In genomic region chr9:117019242-117019641, GRCh38 we compare ENCODE assay signal across 21 cellular contexts.
A peak's percentile ranks its signal among the peaks of the same experiment; 100 is the strongest.
DNase-seq lines count a peak whose midpoint lies in the region; ATAC-seq and TF ChIP-seq lines count a peak whose summit lies in the region.
"Had no signal": no experiment of that assay in that cellular context is flagged by ENCODE, and none has a peak within 500 bp of the region (broad histone marks: within the 10 kb centered on the region; RNA-seq: fewer than 3 reads in every experiment).

No MANE protein-coding gene starts in this region.

- WGBS in SK-N-SH (ENCODE audit: low lambda C conversion rate), result 8% methylated on average over 4 of the region's 4 CpGs

- no peak for TF ChIP-seq CTCF in SK-N-SH (IDR thresholded peaks at IDR 0.05)

- H2AFZ ChIP-seq in SK-N-SH (ENCODE audit: low read depth), result no peak overlapping the region

- POLR2A ChIA-PET in SK-N-SH (lab: Yijun Ruan, JAX), result no interaction called here

- H3K79me2 ChIP-seq in SK-N-SH (ENCODE audit: insufficient read depth), result no peaks in the 10 kb centered on the region

- H3K9me3 ChIP-seq in SK-N-SH, result no peaks in the 10 kb centered on the region
- H3K9me3 ChIP-seq in SJCRH30 (replicated peaks), result 0 out of 2 replicates have a peak, but pooled peaks cover 3% of the 10 kb centered on the region
- H3K9me3 ChIP-seq: BE2C, BLaER1 had no signal

- ATAC-seq in SK-N-SH treated with all-trans-retinoic acid at 6 μM for 48 hours, result no peak
- ATAC-seq: GM12878 had no signal

- CTCF ChIA-PET in SK-N-SH (lab: Yijun Ruan, JAX), result interaction anchor here (0.6 to 1.5 kb wide), 4 partner anchors 21 to 282 kb away, joined by 3 to 5 read pairs (median 4); no protein-coding TSS in a partner anchor

- DNase-seq in SK-N-SH, result no peak
- DNase-seq in NCI-H1417 treated with DMSO at 0.1 percent for 48 hours (lab: John Stamatoyannopoulos, UW), result peak; percentile 78
- DNase-seq in NCI-H2081 treated with DMSO at 0.1 percent for 48 hours (lab: John Stamatoyannopoulos, UW), result peak; percentile 62
- DNase-seq in SJCRH30, result peak; percentile 39 to 67
- no peak for DNase-seq in foreskin melanocyte
- DNase-seq in DMS53 treated with DMSO at 0.1 percent for 48 hours (lab: John Stamatoyannopoulos, UW; ENCODE audit: unreplicated experiment), result no peak
- no peak for DNase-seq in GDM1 (lab: John Stamatoyannopoulos, UW)
- DNase-seq: 8988T; ACHN; BE2C; C1 segment of cervical spinal cord; CD4-positive, alpha-beta memory T cell; CD4-positive, CD25-positive, alpha-beta regulatory T cell; CD8-positive, alpha-beta memory T cell; COR-L47; DMS 273 treated with DMSO at 0.1 percent for 48 hours; DMS153; DMS79 treated with DMSO at 0.1 percent for 48 hours had no signal

- no peak overlapping the region for H3K4me3 ChIP-seq in SK-N-SH (ENCODE audit: low read depth in 2 of 2, low read length in 1 of 2)
- no peak overlapping the region for H3K4me3 ChIP-seq in SJCRH30
- H3K4me3 ChIP-seq: BLaER1, GM12878 had no signal

- no peaks in the 10 kb centered on the region for H3K27me3 ChIP-seq in SK-N-SH (ENCODE audit: insufficient read depth)
- no peaks in the 10 kb centered on the region for H3K27me3 ChIP-seq in SJCRH30
- H3K27me3 ChIP-seq: BE2C, BLaER1 had no signal

- H3K9ac ChIP-seq in SK-N-SH, result no peak overlapping the region
- H3K9ac ChIP-seq: BLaER1 had no signal

- no peaks in the 10 kb centered on the region for H3F3A ChIP-seq in SK-N-SH (replicated peaks; ENCODE audit: insufficient read depth)

- no peak for TF ChIP-seq EP300 in SK-N-SH (IDR thresholded peaks at IDR 0.05; ENCODE audit: borderline replicate concordance in 1 of 2, low read depth in 1 of 2, low read length in 1 of 2)

- H3K9me2 ChIP-seq in SK-N-SH, result no peaks in the 10 kb centered on the region

- peaks cover 0 to 11% of the 10 kb centered on the region in 2 experiments; a peak in 2 of 4 replicates for H3K4me1 ChIP-seq in SK-N-SH (ENCODE audit: control insufficient read depth in 1 of 2, insufficient read depth in 2 of 2, low read depth in 1 of 2, low read length in 1 of 2)
- H3K4me1 ChIP-seq in SJCRH30, result peaks cover 21% of the 10 kb centered on the region
- H3K4me1 ChIP-seq: BLaER1 had no signal

- no peaks in the 10 kb centered on the region for H4K20me1 ChIP-seq in SK-N-SH (ENCODE audit: insufficient read depth)
- H4K20me1 ChIP-seq: BLaER1 had no signal

- H3K36me3 ChIP-seq in SK-N-SH (replicated peaks in 1 of 2; ENCODE audit: control insufficient read depth in 1 of 2, insufficient read depth in 2 of 2, low read length in 1 of 2) (no peaks in the 10 kb centered on the region), SJCRH30 (peaks cover 2% of the 10 kb centered on the region; the same call in 1 of the 2 replicates)
- H3K36me3 ChIP-seq: BLaER1 had no signal

- H3K27ac ChIP-seq in SK-N-SH (ENCODE audit: low read depth in 2 of 2, low read length in 1 of 2), result no peak overlapping the region
- H3K27ac ChIP-seq in SJCRH30, result peak overlapping the region; percentile 4; the same call in 1 of the 2 replicates
- H3K27ac ChIP-seq: BLaER1 had no signal

- no peak overlapping the region for H3K4me2 ChIP-seq in SK-N-SH
- H3K4me2 ChIP-seq: BLaER1 had no signal

- TF ChIP-seq RAD21 in SK-N-SH (IDR thresholded peaks at IDR 0.05; ENCODE audit: low read length), result no peak

TF ChIP-seq in SK-N-SH treated with all-trans-retinoic acid at 6 μM for 48 hours, 23 proteins besides CTCF, POLR2A, EP300 and RAD21:
- TF ChIP-seq GLIS3 (CRISPR knock-in tag; IDR thresholded peaks at IDR 0.05) (no peak), ESRRG (CRISPR knock-in tag; IDR thresholded peaks at IDR 0.05) (no peak), ISL1 (CRISPR knock-in tag; IDR thresholded peaks at IDR 0.05) (peak; percentile 7; the same call in 1 of the 2 replicates), CSRNP3 (CRISPR knock-in tag; IDR thresholded peaks at IDR 0.05) (no peak), ZNF565 (CRISPR knock-in tag; conservative IDR thresholded peaks at IDR 0.05; ENCODE audit: low read depth) (no peak), CREB5 (CRISPR knock-in tag; IDR thresholded peaks at IDR 0.05; ENCODE audit: low read depth) (no peak)
TF ChIP-seq in SK-N-SH treated with all-trans-retinoic acid at 6 μM for 48 hours: peak in this region for 1.

TF ChIP-seq in SK-N-SH, 30 proteins besides CTCF, POLR2A, EP300 and RAD21:
- TF ChIP-seq GABPA (IDR thresholded peaks at IDR 0.05; ENCODE audit: low read depth), result no peak
- no peak for TF ChIP-seq SIN3A (IDR thresholded peaks at IDR 0.05; ENCODE audit: borderline replicate concordance, low read depth, low read length)
- no peak for TF ChIP-seq FOXJ3 (CRISPR knock-in tag; IDR thresholded peaks at IDR 0.05)
- no peak for TF ChIP-seq USF2 (IDR thresholded peaks at IDR 0.05; ENCODE audit: borderline replicate concordance, low read depth, low read length)
- no peak for TF ChIP-seq TEAD4 (IDR thresholded peaks at IDR 0.05; ENCODE audit: borderline replicate concordance, insufficient read depth)
- TF ChIP-seq TCF12 (IDR thresholded peaks at IDR 0.05), result no peak
- TF ChIP-seq NFIC (IDR thresholded peaks at IDR 0.05; ENCODE audit: borderline replicate concordance), result no peak
- TF ChIP-seq POLR2AphosphoS5 (IDR thresholded peaks at IDR 0.05; ENCODE audit: low read depth, low read length), result no peak

Comparison
In these comparisons a context has a peak if more than half of its experiments do, and no peak if none do; other contexts are left out.
1. DNase-seq: peak in NCI-H1417 treated with DMSO at 0.1 percent for 48 hours (single experiment), NCI-H2081 treated with DMSO at 0.1 percent for 48 hours (single experiment) and SJCRH30 (2 of 2); none in SK-N-SH (single experiment), foreskin melanocyte (single experiment), DMS53 treated with DMSO at 0.1 percent for 48 hours (single experiment) and GDM1 (single experiment).